In the genomic region with DNA sequence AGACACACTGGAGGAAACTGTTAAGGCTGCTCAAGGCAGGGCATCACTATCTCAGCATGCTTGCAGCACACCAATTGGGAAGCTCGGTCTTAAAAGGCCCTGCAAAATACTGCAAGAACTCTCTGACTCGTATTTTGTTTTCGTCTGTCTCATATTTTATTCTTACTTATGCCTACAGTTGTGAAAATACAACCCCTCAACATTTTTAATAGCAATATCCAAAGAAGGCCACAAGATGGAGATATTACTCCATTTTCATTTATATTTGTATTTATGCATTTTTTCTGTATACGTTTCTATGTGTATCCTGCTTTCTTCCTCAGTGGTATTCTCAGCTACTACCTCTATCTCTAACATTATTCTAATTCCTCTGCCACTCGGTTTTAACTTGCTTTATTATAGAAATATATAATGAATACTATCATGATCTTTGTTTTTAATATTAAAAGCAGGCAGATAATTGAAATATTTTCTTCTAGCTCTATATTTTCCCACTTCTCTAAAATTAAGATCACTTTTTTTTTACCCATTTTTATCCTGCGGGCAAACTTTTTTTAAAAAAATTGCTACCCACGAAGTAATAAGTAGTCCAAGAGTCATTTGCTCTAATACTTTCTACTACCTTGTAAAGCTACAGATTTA, we compare ENCODE assay signal across 9 cellular contexts. TPM values are rescaled to one million over a fixed set of nuclear protein-coding genes. Genes with fewer than 3 reads are reported as not detected.
DNase-seq lines count a peak whose midpoint lies in the region; ATAC-seq and TF ChIP-seq lines count a peak whose summit lies in the region.
"Had no signal": no experiment of that assay in that cellular context is flagged by ENCODE, and none has a peak within 500 bp of the region (broad histone marks: within the 10 kb centered on the region; RNA-seq: fewer than 3 reads in every experiment).

No MANE protein-coding gene starts in this region.

- H3K4me1 ChIP-seq in Caco-2: peaks cover 3% of the 10 kb centered on the region; the same call in 1 of the 2 replicates
- H3K4me1 ChIP-seq in KMS-11 (ENCODE audit: low read depth, poor library complexity, severe bottlenecking): peaks cover 74% of the 10 kb centered on the region
- peaks cover 11% of the 10 kb centered on the region for H3K4me1 ChIP-seq in body of pancreas

- no TSS peak for BruUV-seq in Caco-2 (replicated peaks; lab: Mats Ljungman, UMichigan)

- no peaks in the 10 kb centered on the region for H3K36me3 ChIP-seq in Caco-2 (ENCODE audit: control insufficient read depth, insufficient read depth, low read length)
- no peaks in the 10 kb centered on the region for H3K36me3 ChIP-seq in KMS-11 (ENCODE audit: insufficient read depth)
- no peaks in the 10 kb centered on the region for H3K36me3 ChIP-seq in body of pancreas (replicated peaks in 1 of 2; ENCODE audit: insufficient read depth in 1 of 2, low read depth in 2 of 2)

- H3K27ac Mint-ChIP-seq in Caco-2 (ENCODE audit: unreplicated experiment) (no peak overlapping the region), mesothelial cell of epicardium (no peak overlapping the region)
- H3K27ac Mint-ChIP-seq: dendritic cell treated with granulocyte-macrophage colony-stimulating factor and Interleukin-4, amounts not matched to agents 40 ng/mL and 50 ng/mL, for 4 days had no signal

- intact Hi-C loops in Caco-2 (cut with micrococcal nuclease; ENCODE audit: unreplicated experiment): loop anchor here (1.0 to 10.0 kb wide), 3 partner anchors 225 to 1075 kb away; a partner anchor contains a TSS
- intact Hi-C loops in body of pancreas (cut with DNase I): loop anchor here (10.0 kb wide), 1 partner anchor 1001 kb away; no protein-coding TSS in a partner anchor

- H3K4me3 ChIP-seq in Caco-2 (ENCODE audit: low read depth, low read length) (no peak overlapping the region), KMS-11 (IDR thresholded peaks at IDR 0.05; ENCODE audit: insufficient read depth, low read depth, low read length) (no peak overlapping the region), body of pancreas (no peak overlapping the region)

- no peaks in the 10 kb centered on the region for H3K9me3 Mint-ChIP-seq in Caco-2 (ENCODE audit: unreplicated experiment)
- peaks cover 4% of the 10 kb centered on the region for H3K9me3 Mint-ChIP-seq in mesothelial cell of epicardium
- H3K9me3 Mint-ChIP-seq: dendritic cell treated with granulocyte-macrophage colony-stimulating factor and Interleukin-4, amounts not matched to agents 40 ng/mL and 50 ng/mL, for 4 days had no signal

- DNase-seq in Caco-2 (peak in 1 of 2 experiments; percentile 12), body of pancreas (no peak), mesothelial cell of epicardium (ENCODE audit: low spot score in 2 of 2, unreplicated experiment in 2 of 2) (no peak), D341Med (ENCODE audit: low spot score) (no peak)

- H3K27me3 Mint-ChIP-seq in Caco-2 (ENCODE audit: insufficient read depth, unreplicated experiment) (no peaks in the 10 kb centered on the region), mesothelial cell of epicardium (ENCODE audit: low read depth) (no peaks in the 10 kb centered on the region)
- H3K27me3 Mint-ChIP-seq: dendritic cell treated with granulocyte-macrophage colony-stimulating factor and Interleukin-4, amounts not matched to agents 40 ng/mL and 50 ng/mL, for 4 days had no signal

- CTCF ChIA-PET in Caco-2 (lab: Charles Lee): interaction anchor here (0.6 to 1.6 kb wide), 3 partner anchors 10 to 995 kb away, joined by 3 to 9 read pairs (median 3); a partner anchor contains a TSS

- TF ChIP-seq CTCF in Caco-2 (IDR thresholded peaks at IDR 0.05; ENCODE audit: insufficient read depth in 1 of 2, low read depth in 1 of 2, low read length in 1 of 2, severe bottlenecking in 1 of 2, unreplicated experiment in 1 of 2) (peak; percentile 46 to 65), KMS-11 (conservative IDR thresholded peaks at IDR 0.05; ENCODE audit: low read depth, low read length) (peak; percentile 85), body of pancreas (IDR thresholded peaks at IDR 0.05) (peak; percentile 13 to 81 (median 65)), mesothelial cell of epicardium (IDR thresholded peaks at IDR 0.05; ENCODE audit: unreplicated experiment) (peak; percentile 55)

- H3K27ac ChIP-seq in KMS-11 (no peak overlapping the region), body of pancreas (no peak overlapping the region)

- H3K9me3 ChIP-seq in Caco-2 (no peaks in the 10 kb centered on the region), body of pancreas (no peaks in the 10 kb centered on the region)

- no peak overlapping the region for H3K9ac ChIP-seq in KMS-11

- no peak for TF ChIP-seq POLR2A in body of pancreas (IDR thresholded peaks at IDR 0.05)

- H3K27me3 ChIP-seq in Caco-2 (replicated peaks; ENCODE audit: control insufficient read depth, insufficient read depth, low read length) (no peaks in the 10 kb centered on the region), KMS-11 (ENCODE audit: insufficient read depth, low read depth) (no peaks in the 10 kb centered on the region), body of pancreas (no peaks in the 10 kb centered on the region)

- H2AFZ ChIP-seq in KMS-11 (ENCODE audit: low read depth): no peak overlapping the region

- H3K4me1 Mint-ChIP-seq in Caco-2 (ENCODE audit: low read depth, unreplicated experiment) (peaks cover 7% of the 10 kb centered on the region), mesothelial cell of epicardium (peaks cover 5% of the 10 kb centered on the region)

- H3K36me3 Mint-ChIP-seq in Caco-2 (ENCODE audit: insufficient read depth, unreplicated experiment) (no peaks in the 10 kb centered on the region), mesothelial cell of epicardium (peaks cover 3% of the 10 kb centered on the region)

- peaks cover 97% of the 10 kb centered on the region for H3K79me2 ChIP-seq in KMS-11 (ENCODE audit: insufficient read depth, low read depth)

- 38 to 41% methylated on average over 7 of the region's 7 CpGs for WGBS in body of pancreas, 2 donors

- no peak overlapping the region for H3K4me3 Mint-ChIP-seq in Caco-2 (ENCODE audit: unreplicated experiment)
- H3K4me3 Mint-ChIP-seq in mesothelial cell of epicardium: no peak overlapping the region
- H3K4me3 Mint-ChIP-seq: dendritic cell treated with granulocyte-macrophage colony-stimulating factor and Interleukin-4, amounts not matched to agents 40 ng/mL and 50 ng/mL, for 4 days had no signal

- POLR2A ChIA-PET in Caco-2 (lab: Charles Lee): interaction anchor here (1.0 kb wide), 1 partner anchor 10 kb away, joined by 7 read pairs; a partner anchor contains a TSS

- H4K20me1 ChIP-seq in KMS-11 (ENCODE audit: insufficient read depth): peaks cover 6% of the 10 kb centered on the region

- H3K4me2 ChIP-seq in KMS-11: no peak overlapping the region; the same call in 1 of the 2 replicates

- ATAC-seq in body of pancreas (no peak), GM19023 (IDR thresholded peaks at IDR 0.05; ENCODE audit: unreplicated experiment) (no peak), GM21737 (IDR thresholded peaks at IDR 0.05; ENCODE audit: unreplicated experiment) (no peak), HG03045 (IDR thresholded peaks at IDR 0.05; ENCODE audit: unreplicated experiment) (no peak)

RNA-seq across cellular contexts. Expression of a gene that starts 10.0 kb away (rescaled TPM):
- 50.7 and 54.2 TPM in 2 replicates for total RNA-seq in Caco-2 (2022)
- 10 to 100 TPM; 45.7 to 90.3 TPM for total RNA-seq in body of pancreas
- total RNA-seq in mesothelial cell of epicardium: 23.7 to 27.2 TPM (median 26.2 TPM) in 3 replicates
